8 cellular contexts compared by ENCODE assay signal in genomic region chr9:136133191-136133958, GRCh38. TPM values are rescaled to one million over a fixed set of nuclear protein-coding genes. Genes with fewer than 3 reads are reported as not detected.
A peak's percentile ranks its signal among the peaks of the same experiment; 100 is the strongest.
DNase-seq lines count a peak whose midpoint lies in the region; ATAC-seq and TF ChIP-seq lines count a peak whose summit lies in the region.

No MANE protein-coding gene starts in this region.

- POLR2A ChIA-PET in activated CD4-positive, alpha-beta T cell treated with anti-CD3 and anti-CD28 coated beads, Interleukin-2, amount 10 ng/mL, durations not matched to agents 7 days and 5 days (lab: Charles Lee): interaction anchor here (0.5 to 0.6 kb wide), 2 partner anchors 81 to 146 kb away, joined by 3 read pairs; no protein-coding TSS in a partner anchor
- POLR2A ChIA-PET in Panc1 (lab: Charles Lee): no interaction called here

- H3K4me1 ChIP-seq in Panc1 (ENCODE audit: control insufficient read depth, insufficient read depth, low read length): peaks cover 4% of the 10 kb centered on the region

- no peaks in the 10 kb centered on the region for H3K36me3 ChIP-seq in Panc1 (ENCODE audit: control insufficient read depth, insufficient read depth, low read length)

- in situ Hi-C loops in Panc1 (cut with HindIII; ENCODE audit: low pct_unique_long_range_greater_than_20kb, low sequenced_read_pairs): no loop called here

- TF ChIP-seq CTCF in Panc1 (IDR thresholded peaks at IDR 0.05) (peak; percentile 76), endothelial cell (IDR thresholded peaks at IDR 0.05; ENCODE audit: unreplicated experiment) (peak; percentile 37), natural killer cell (IDR thresholded peaks at IDR 0.05) (peak; percentile 17)

- H3K27ac ChIP-seq in Panc1 (ENCODE audit: low read length): no peak overlapping the region

- H3K4me1 Mint-ChIP-seq in activated CD4-positive, alpha-beta T cell treated with anti-CD3 and anti-CD28 coated beads, Interleukin-2, amount 10 ng/mL, durations not matched to agents 7 days and 5 days: peaks cover 2% of the 10 kb centered on the region
- H3K4me1 Mint-ChIP-seq in endothelial cell (ENCODE audit: unreplicated experiment) (no peaks in the 10 kb centered on the region), natural killer cell (peaks cover 0 to 11% of the 10 kb centered on the region in 2 donors)

- H3K9me3 ChIP-seq in Panc1 (ENCODE audit: control insufficient read depth, insufficient read depth, low read depth, low read length): no peaks in the 10 kb centered on the region

- no peaks in the 10 kb centered on the region for H3K9me3 Mint-ChIP-seq in activated CD4-positive, alpha-beta T cell treated with anti-CD3 and anti-CD28 coated beads, Interleukin-2, amount 10 ng/mL, durations not matched to agents 7 days and 5 days
- H3K9me3 Mint-ChIP-seq in endothelial cell (ENCODE audit: unreplicated experiment): no peaks in the 10 kb centered on the region
- H3K9me3 Mint-ChIP-seq in natural killer cell: no peaks in the 10 kb centered on the region

- DNase-seq in activated CD4-positive, alpha-beta T cell treated with anti-CD3 and anti-CD28 coated beads for 48 hours: peak; percentile 32
- DNase-seq in activated CD4-positive, alpha-beta T cell treated with anti-CD3 and anti-CD28 coated beads, Interleukin-2, amount 10 ng/mL, durations not matched to agents 7 days and 5 days: no peak
- no peak for DNase-seq in Panc1 (ENCODE audit: low read depth, low spot score)
- DNase-seq in endothelial cell (ENCODE audit: low spot score): peak; percentile 72
- no peak for DNase-seq in natural killer cell
- no peak for DNase-seq in HT-29 (ENCODE audit: low spot score)
- no peak for DNase-seq in ureter (ENCODE audit: low spot score)

- ATAC-seq in Panc1: peak; percentile 78
- peak in 2 of 3 donors; percentile 68 to 77 for ATAC-seq in natural killer cell
- no peak for ATAC-seq in HG02759 (IDR thresholded peaks at IDR 0.05; ENCODE audit: unreplicated experiment)

- H3K27me3 Mint-ChIP-seq in activated CD4-positive, alpha-beta T cell treated with anti-CD3 and anti-CD28 coated beads, Interleukin-2, amount 10 ng/mL, durations not matched to agents 7 days and 5 days: peaks cover 26% of the 10 kb centered on the region
- H3K27me3 Mint-ChIP-seq in endothelial cell (ENCODE audit: unreplicated experiment) (peaks cover 15% of the 10 kb centered on the region), natural killer cell (ENCODE audit: low read depth in 2 of 2) (peaks cover 5 to 32% of the 10 kb centered on the region in 2 donors)

- no peaks in the 10 kb centered on the region for H3K27me3 ChIP-seq in Panc1 (ENCODE audit: control insufficient read depth, insufficient read depth, low read length)

- intact Hi-C loops in Panc1 (cut with micrococcal nuclease; ENCODE audit: unreplicated experiment): no loop called here
- intact Hi-C loops in natural killer cell (cut with micrococcal nuclease): no loop called here

- no peaks in the 10 kb centered on the region for H3K36me3 Mint-ChIP-seq in activated CD4-positive, alpha-beta T cell treated with anti-CD3 and anti-CD28 coated beads, Interleukin-2, amount 10 ng/mL, durations not matched to agents 7 days and 5 days (ENCODE audit: low read depth)
- H3K36me3 Mint-ChIP-seq in endothelial cell (ENCODE audit: low read depth, unreplicated experiment) (no peaks in the 10 kb centered on the region), natural killer cell (no peaks in the 10 kb centered on the region)

- H3K4me3 Mint-ChIP-seq in activated CD4-positive, alpha-beta T cell treated with anti-CD3 and anti-CD28 coated beads, Interleukin-2, amount 10 ng/mL, durations not matched to agents 7 days and 5 days: no peak overlapping the region
- H3K4me3 Mint-ChIP-seq in endothelial cell (ENCODE audit: unreplicated experiment): no peak overlapping the region
- H3K4me3 Mint-ChIP-seq in natural killer cell: peak overlapping the region; percentile 77

- H3K27ac Mint-ChIP-seq in activated CD4-positive, alpha-beta T cell treated with anti-CD3 and anti-CD28 coated beads, Interleukin-2, amount 10 ng/mL, durations not matched to agents 7 days and 5 days: no peak overlapping the region
- no peak overlapping the region for H3K27ac Mint-ChIP-seq in endothelial cell (ENCODE audit: unreplicated experiment)
- no peak overlapping the region for H3K27ac Mint-ChIP-seq in natural killer cell

- CTCF ChIA-PET in activated CD4-positive, alpha-beta T cell treated with anti-CD3 and anti-CD28 coated beads, Interleukin-2, amount 10 ng/mL, durations not matched to agents 7 days and 5 days (lab: Charles Lee): no interaction called here
- CTCF ChIA-PET in Panc1 (lab: Charles Lee): interaction anchor here (0.6 to 1.1 kb wide), 6 partner anchors 8 to 85 kb away, joined by 4 to 8 read pairs (median 6); no protein-coding TSS in a partner anchor

- peak overlapping the region; percentile 33 to 37; a peak in 3 of 4 replicates for H3K4me3 ChIP-seq in Panc1 (ENCODE audit: low read depth in 2 of 2, low read length in 2 of 2)

- BruUV-seq in Panc1 (replicated peaks; lab: Mats Ljungman, UMichigan): no TSS peak

RNA-seq across cellular contexts. Expression of gene TMEM250, which starts 14.7 kb away (rescaled TPM):
- 10 to 100 TPM; 50.2 to 56.4 TPM for total RNA-seq in activated CD4-positive, alpha-beta T cell treated with anti-CD3 and anti-CD28 coated beads, Interleukin-2, amount 10 ng/mL, durations not matched to agents 7 days and 5 days
- total RNA-seq in Panc1 (2021; ENCODE audit: unreplicated experiment): 34.0 TPM
- 41.1 TPM for polyA plus RNA-seq in Panc1 (2012; ENCODE audit: insufficient read length)
- 33.6 TPM for total RNA-seq in endothelial cell (ENCODE audit: unreplicated experiment)
- 10 to 100 TPM; 19.5 to 34.3 (median 33.6) TPM for total RNA-seq in natural killer cell
- total RNA-seq in HT-29 (2014; rRNA removed; shearing (Covaris generic)): 93.4 and 109 TPM in 2 replicates
- total RNA-seq in ureter: 31.8 TPM

RNA-seq across cellular contexts. Expression of gene NACC2, which starts 38.3 kb away (rescaled TPM):
- total RNA-seq in activated CD4-positive, alpha-beta T cell treated with anti-CD3 and anti-CD28 coated beads, Interleukin-2, amount 10 ng/mL, durations not matched to agents 7 days and 5 days: 1 to 10 TPM; 4.1 to 4.4 TPM
- 62.0 TPM for total RNA-seq in Panc1 (2021; ENCODE audit: unreplicated experiment)
- 46.2 TPM for polyA plus RNA-seq in Panc1 (2012; ENCODE audit: insufficient read length)
- total RNA-seq in endothelial cell (ENCODE audit: unreplicated experiment): 9.6 TPM
- 10 to 100 TPM; 14.5 to 21.6 (median 21.2) TPM for total RNA-seq in natural killer cell
- total RNA-seq in HT-29 (2014; rRNA removed; shearing (Covaris generic)): 32.6 and 38.1 TPM in 2 replicates
- total RNA-seq in ureter: 36.0 TPM

Comparison
In these comparisons a context has a peak if more than half of its experiments do, and no peak if none do; other contexts are left out.
1. DNase-seq: peak in activated CD4-positive, alpha-beta T cell treated with anti-CD3 and anti-CD28 coated beads for 48 hours (single experiment) and endothelial cell (single experiment); none in activated CD4-positive, alpha-beta T cell treated with anti-CD3 and anti-CD28 coated beads, Interleukin-2, amount 10 ng/mL, durations not matched to agents 7 days and 5 days (single experiment), Panc1 (single experiment), natural killer cell (single experiment), HT-29 (single experiment) and ureter (single experiment).
2. CTCF ChIP-seq: peak in every context shown above with its lines; median percentile 76 in Panc1; 37 in endothelial cell; 17 in natural killer cell.